8 cellular contexts compared by ENCODE assay signal in the genomic region with DNA sequence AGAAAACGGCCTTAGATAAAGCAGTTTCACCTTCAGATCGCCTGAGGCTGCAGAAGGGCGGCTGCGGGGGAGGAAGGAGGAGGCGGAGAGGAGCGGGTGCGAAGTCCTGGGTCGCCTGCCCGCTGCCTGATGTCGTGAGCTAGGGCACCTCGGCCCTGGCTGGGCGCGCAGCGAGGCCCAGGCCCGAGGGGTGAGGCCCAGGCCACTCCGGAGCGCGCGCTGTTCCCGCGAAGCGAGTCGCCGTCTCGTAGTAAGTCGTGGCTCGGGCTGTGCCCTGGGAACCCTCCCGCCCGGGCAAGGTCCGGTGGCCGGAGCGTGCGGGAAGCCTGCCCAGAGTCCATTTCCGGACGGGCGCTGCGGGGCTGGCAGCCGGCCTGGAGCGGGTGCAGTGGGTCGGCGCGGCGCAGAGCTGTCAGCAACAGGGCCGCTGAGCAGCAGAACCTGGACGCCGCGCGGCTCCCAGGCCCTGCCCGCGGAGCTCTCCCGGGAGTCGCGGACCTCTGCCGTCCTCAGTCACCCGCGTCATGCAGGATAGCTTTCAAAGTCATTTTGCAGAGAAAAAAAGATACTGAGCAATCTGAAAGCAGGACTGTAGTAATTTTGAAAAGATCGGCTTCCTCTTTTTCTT. TPM values are rescaled to one million over a fixed set of nuclear protein-coding genes. Genes with fewer than 3 reads are reported as not detected.
DNase-seq lines count a peak whose midpoint lies in the region; ATAC-seq and TF ChIP-seq lines count a peak whose summit lies in the region.

No MANE protein-coding gene starts in this region.

- peak overlapping the region; percentile 57 to 66 for H3K4me3 ChIP-seq in Panc1 (ENCODE audit: low read depth in 2 of 2, low read length in 2 of 2)
- H3K4me3 ChIP-seq in ascending aorta = peak overlapping the region; percentile 63 to 82
- peak overlapping the region; percentile 82 for H3K4me3 ChIP-seq in right cardiac atrium (ENCODE audit: low read length)

- peak overlapping the region; percentile 74 for H3K27ac ChIP-seq in Panc1 (ENCODE audit: low read length)
- H3K27ac ChIP-seq in ascending aorta = peak overlapping the region; percentile 90 to 94
- H3K27ac ChIP-seq in right cardiac atrium (ENCODE audit: low read length) = peak overlapping the region; percentile 97

- peak; percentile 46 for ATAC-seq in HG02981 (IDR thresholded peaks at IDR 0.05; ENCODE audit: unreplicated experiment)
- peak; percentile 84 for ATAC-seq in Panc1
- ATAC-seq in right cardiac atrium = peak; percentile 86 to 90
- ATAC-seq in GM18517 (IDR thresholded peaks at IDR 0.05; ENCODE audit: unreplicated experiment) = no peak

- H3K4me1 ChIP-seq in Panc1 (ENCODE audit: control insufficient read depth, insufficient read depth, low read length) (no peaks in the 10 kb centered on the region; the same call in 1 of the 2 replicates), ascending aorta (peaks cover 0 to 10% of the 10 kb centered on the region in 2 donors), right cardiac atrium (ENCODE audit: control insufficient read depth, insufficient read depth, low read length) (peaks cover 4% of the 10 kb centered on the region)

- no TSS peak for BruUV-seq in Panc1 (replicated peaks; lab: Mats Ljungman, UMichigan)

- peaks cover 6% of the 10 kb centered on the region; the same call in 1 of the 2 replicates for H3K9me3 ChIP-seq in Panc1 (ENCODE audit: control insufficient read depth, insufficient read depth, low read depth, low read length)
- no peaks in the 10 kb centered on the region for H3K9me3 ChIP-seq in ascending aorta
- H3K9me3 ChIP-seq in right cardiac atrium (ENCODE audit: control insufficient read depth, low read length) = no peaks in the 10 kb centered on the region

- POLR2A ChIA-PET in Panc1 (lab: Charles Lee) = no interaction called here

- WGBS in right cardiac atrium = under 1% methylated on average over 57 of the region's 57 CpGs

- no peaks in the 10 kb centered on the region for H3K27me3 ChIP-seq in Panc1 (ENCODE audit: control insufficient read depth, insufficient read depth, low read length)
- H3K27me3 ChIP-seq in ascending aorta = no peaks in the 10 kb centered on the region
- no peaks in the 10 kb centered on the region for H3K27me3 ChIP-seq in right cardiac atrium (ENCODE audit: control insufficient read depth, insufficient read depth)

- peak; percentile 15 for DNase-seq in stimulated activated CD4-positive, alpha-beta T cell treated with anti-CD3 and anti-CD28 coated beads, Interleukin-12 subunit alpha, Interleukin-12 subunit beta, amount 100 ng/mL, for 4 hours
- DNase-seq in stimulated activated CD4-positive, alpha-beta T cell treated with anti-CD3 and anti-CD28 coated beads, Interleukin-2, amount 100 ng/mL, for 48 hours = no peak
- no peak for DNase-seq in Panc1 (ENCODE audit: low read depth, low spot score)
- DNase-seq in ascending aorta (ENCODE audit: low spot score in 2 of 2) = peak in 1 of 2 donors; percentile 75
- DNase-seq in right cardiac atrium = peak; percentile 61 to 86 (median 83)
- peak; percentile 85 for DNase-seq in posterior vena cava (ENCODE audit: low spot score)

- in situ Hi-C loops in Panc1 (cut with HindIII; ENCODE audit: low pct_unique_long_range_greater_than_20kb, low sequenced_read_pairs) = no loop called here

- H3K36me3 ChIP-seq in Panc1 (ENCODE audit: control insufficient read depth, insufficient read depth, low read length) (no peaks in the 10 kb centered on the region), ascending aorta (no peaks in the 10 kb centered on the region)

- CTCF ChIA-PET in Panc1 (lab: Charles Lee) = no interaction called here

- intact Hi-C loops in Panc1 (cut with micrococcal nuclease; ENCODE audit: unreplicated experiment) (no loop called here), ascending aorta (cut with DNase I) (loop anchor here (1.0 to 5.0 kb wide), 4 partner anchors 26 to 94 kb away; no protein-coding TSS in a partner anchor), right cardiac atrium (cut with DNase I) (no loop called here), posterior vena cava (cut with DNase I) (no loop called here)

- TF ChIP-seq CTCF in Panc1 (IDR thresholded peaks at IDR 0.05) (no peak), ascending aorta (IDR thresholded peaks at IDR 0.05) (no peak)

RNA-seq across cellular contexts. Expression of a gene that starts 18.7 kb away (rescaled TPM):
- total RNA-seq in Panc1 (2021; ENCODE audit: unreplicated experiment) (18.9 TPM), ascending aorta (33.3 TPM), right cardiac atrium (10 to 100 TPM; 28.0 to 45.3 (median 31.0) TPM), posterior vena cava (10 to 100 TPM; 28.2 to 29.1 TPM)
- 16.9 TPM for polyA plus RNA-seq in Panc1 (2012; ENCODE audit: insufficient read length)
- polyA plus RNA-seq in right cardiac atrium = 7.6 TPM

Comparison
In these comparisons a context has a peak if more than half of its experiments do, and no peak if none do; other contexts are left out.
1. DNase-seq: peak in stimulated activated CD4-positive, alpha-beta T cell treated with anti-CD3 and anti-CD28 coated beads, Interleukin-12 subunit alpha, Interleukin-12 subunit beta, amount 100 ng/mL, for 4 hours (single experiment), right cardiac atrium (3 of 3) and posterior vena cava (single experiment); none in stimulated activated CD4-positive, alpha-beta T cell treated with anti-CD3 and anti-CD28 coated beads, Interleukin-2, amount 100 ng/mL, for 48 hours (0 of 2) and Panc1 (single experiment).
2. Peak in every context shown above with its lines, with median percentiles within 50 percentile points of each other: H3K27ac ChIP-seq and H3K4me3 ChIP-seq.